ENCODE assay signal across 11 cellular contexts in the genomic region with DNA sequence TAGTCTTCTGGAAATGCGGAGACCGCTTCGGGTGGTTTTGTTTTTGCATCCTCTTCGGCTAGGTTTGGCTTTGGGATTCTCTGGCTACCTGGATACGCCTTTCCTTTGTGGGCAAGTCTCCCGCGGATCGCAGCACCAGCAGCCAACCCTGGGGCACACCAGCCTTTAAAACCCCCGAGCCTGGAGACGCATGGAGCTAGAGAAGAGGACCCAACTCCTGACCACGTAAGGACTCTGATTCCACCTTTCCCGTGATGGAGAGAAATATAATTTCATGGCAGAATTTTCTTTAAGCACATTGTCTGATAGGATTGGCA.
DNase-seq lines count a peak whose midpoint lies in the region; ATAC-seq, FAIRE-seq and TF ChIP-seq lines count a peak whose summit lies in the region.
"Had no signal": no experiment of that assay in that cellular context is flagged by ENCODE, and none has a peak within 500 bp of the region (broad histone marks: within the 10 kb centered on the region; RNA-seq: fewer than 3 reads in every experiment).

No MANE protein-coding gene starts in this region.

- H3K9me3 Mint-ChIP-seq in activated T-cell treated with anti-CD3 and anti-CD28 coated beads, Interleukin-2, amount 50 U/mL, for 72 hours = peaks cover 4 to 5% of the 10 kb centered on the region in 2 donors
- H3K9me3 Mint-ChIP-seq in activated CD8-positive, alpha-beta memory T cell treated with anti-CD3 and anti-CD28 coated beads, Interleukin-2, amount 10 ng/mL, durations not matched to agents 7 days and 5 days (ENCODE audit: low read depth) = peaks cover 2% of the 10 kb centered on the region

- no peak overlapping the region for H3K27ac Mint-ChIP-seq in activated T-cell treated with anti-CD3 and anti-CD28 coated beads, Interleukin-2, amount 50 U/mL, for 72 hours
- H3K27ac Mint-ChIP-seq in activated CD8-positive, alpha-beta memory T cell treated with anti-CD3 and anti-CD28 coated beads, Interleukin-2, amount 10 ng/mL, durations not matched to agents 7 days and 5 days = no peak overlapping the region
- H3K27ac Mint-ChIP-seq: CD14-positive monocyte had no signal

- peak overlapping the region; percentile 83 for H3K4me2 ChIP-seq in GM12878 (ENCODE audit: control insufficient read depth, insufficient read depth)

- no peak overlapping the region; the same call in 1 of the 2 replicates for H2AFZ ChIP-seq in GM12878 (ENCODE audit: control insufficient read depth, low read depth, low read length)

- peaks cover 6% of the 10 kb centered on the region for H3K4me1 ChIP-seq in GM12878 (ENCODE audit: control insufficient read depth, insufficient read depth, low read length)
- no peaks in the 10 kb centered on the region for H3K4me1 ChIP-seq in lower lobe of right lung
- H3K4me1 ChIP-seq in transverse colon = peaks cover 4 to 33% (median 13%) of the 10 kb centered on the region in 4 donors

- WGBS in GM12878 (ENCODE audit: insufficient coverage, insufficient replicate concordance, low lambda C conversion rate, missing lambda C conversion rate) = 80% methylated on average over 12 of the region's 12 CpGs
- WGBS in transverse colon (ENCODE audit: low coverage in 1 of 2), 2 donors = 65% methylated on average over 11 of the region's 12 CpGs; no CpG with 5 or more reads in 1 of the 2 donors

- no peaks in the 10 kb centered on the region for H3K79me2 ChIP-seq in GM12878 (ENCODE audit: control insufficient read depth, insufficient read depth, low read length)

- no peak overlapping the region for H3K9ac ChIP-seq in GM12878 (ENCODE audit: control insufficient read depth, insufficient read depth, low read length)

- no peak for DNase-seq in activated T-cell treated with anti-CD3 and anti-CD28 coated beads, Interleukin-2, amount 50 U/mL, for 72 hours
- no peak for DNase-seq in activated T-cell treated with anti-CD3 and anti-CD28 coated beads, Interleukin-2, amount 50 U/mL, for 1 hour
- DNase-seq in GM12878 (ENCODE audit: low read depth, low spot score) (no peak), lower lobe of right lung (no peak), transverse colon (no peak), activated gamma-delta T cell treated with Interleukin-2 at 50 U/mL for 16 hours (no peak)
- no peak for DNase-seq in activated CD8-positive, alpha-beta memory T cell treated with anti-CD3 and anti-CD28 coated beads, Interleukin-2, amount 10 ng/mL, durations not matched to agents 7 days and 5 days
- DNase-seq: OCI-M1; stimulated activated CD4-positive, alpha-beta T cell treated with anti-CD3 and anti-CD28 coated beads, Interleukin-1b, Interleukin-23, amount 100 ng/mL, for 48 hours had no signal

- H3K9me3 ChIP-seq in GM12878 (replicated peaks; ENCODE audit: control insufficient read depth, insufficient read depth, low read length) (no peaks in the 10 kb centered on the region; the same call in 2 of the 3 replicates), lower lobe of right lung (no peaks in the 10 kb centered on the region), transverse colon (no peaks in the 10 kb centered on the region)

- in situ Hi-C loops in GM12878 (cut with MboI) = no loop called here
- in situ Hi-C loops in transverse colon (cut with MboI; ENCODE audit: low pct_ligation_motif_present in 1 of 4, low pct_unique_long_range_greater_than_20kb in 1 of 4, low sequenced_read_pairs in 3 of 4) = no loop called here

- SMC1A ChIA-PET in GM12878 (lab: Charles Lee; ENCODE audit: uncharacterized antibody, unreplicated experiment) = no interaction called here

- peaks cover 2 to 4% of the 10 kb centered on the region in 2 donors for H3K36me3 Mint-ChIP-seq in activated T-cell treated with anti-CD3 and anti-CD28 coated beads, Interleukin-2, amount 50 U/mL, for 72 hours (ENCODE audit: insufficient read depth in 2 of 2)
- H3K36me3 Mint-ChIP-seq in activated CD8-positive, alpha-beta memory T cell treated with anti-CD3 and anti-CD28 coated beads, Interleukin-2, amount 10 ng/mL, durations not matched to agents 7 days and 5 days = peaks cover 2% of the 10 kb centered on the region
- H3K36me3 Mint-ChIP-seq: CD14-positive monocyte had no signal

- no peak for TF ChIP-seq RAD21 in GM12878 (IDR thresholded peaks at IDR 0.05; ENCODE audit: insufficient read depth, low read depth, low read length)

- CTCF ChIA-PET in GM12878 (lab: Yijun Ruan, JAX) = interaction anchor here (0.6 to 1.3 kb wide), 2 partner anchors 11 to 101 kb away, joined by 3 to 4 read pairs; no protein-coding TSS in a partner anchor
- CTCF ChIA-PET in activated CD8-positive, alpha-beta memory T cell treated with anti-CD3 and anti-CD28 coated beads, Interleukin-2, amount 10 ng/mL, durations not matched to agents 7 days and 5 days (lab: Charles Lee) = no interaction called here

- TF ChIP-seq CTCF in GM12878 (IDR thresholded peaks at IDR 0.05 in 2 of 3, conservative IDR thresholded peaks at IDR 0.05 in 1 of 3; ENCODE audit: control insufficient read depth in 2 of 3, extremely low read depth in 1 of 3, insufficient read depth in 1 of 3, low read depth in 3 of 3, low read length in 3 of 3) (no peak), lower lobe of right lung (IDR thresholded peaks at IDR 0.05) (no peak), transverse colon (IDR thresholded peaks at IDR 0.05) (no peak)

- H3K36me3 ChIP-seq in GM12878 (ENCODE audit: control insufficient read depth in 2 of 2, insufficient read depth in 2 of 2, low read length in 1 of 2) (no peaks in the 10 kb centered on the region), lower lobe of right lung (no peaks in the 10 kb centered on the region), transverse colon (no peaks in the 10 kb centered on the region)

- H3K27ac ChIP-seq in GM12878 (ENCODE audit: control insufficient read depth, insufficient read depth) (no peak overlapping the region), lower lobe of right lung (no peak overlapping the region), transverse colon (peak overlapping the region; percentile 43 to 74 (median 66))

- TF ChIP-seq POLR2A in GM12878 (IDR thresholded peaks at IDR 0.05; ENCODE audit: low read depth, low read length) (no peak), transverse colon (IDR thresholded peaks at IDR 0.05) (peak; percentile 13)

- peak overlapping the region; percentile 22 to 56 for H3K4me3 Mint-ChIP-seq in activated T-cell treated with anti-CD3 and anti-CD28 coated beads, Interleukin-2, amount 50 U/mL, for 72 hours
- no peak overlapping the region for H3K4me3 Mint-ChIP-seq in activated CD8-positive, alpha-beta memory T cell treated with anti-CD3 and anti-CD28 coated beads, Interleukin-2, amount 10 ng/mL, durations not matched to agents 7 days and 5 days

- intact Hi-C loops in GM12878 (cut with micrococcal nuclease; ENCODE audit: unreplicated experiment) = loop anchor here (5.0 kb wide), 1 partner anchor 101 kb away; no protein-coding TSS in a partner anchor
- intact Hi-C loops in lower lobe of right lung (cut with DNase I) = no loop called here
- intact Hi-C loops in transverse colon (cut with DNase I; ENCODE audit: low total_unique reads) = no loop called here

- BruUV-seq in GM12878 (replicated peaks; lab: Mats Ljungman, UMichigan) = no TSS peak

- peaks cover 44% of the 10 kb centered on the region for H3K27me3 Mint-ChIP-seq in activated T-cell treated with anti-CD3 and anti-CD28 coated beads, Interleukin-2, amount 50 U/mL, for 72 hours (ENCODE audit: low read depth)
- peaks cover 42% of the 10 kb centered on the region for H3K27me3 Mint-ChIP-seq in activated CD8-positive, alpha-beta memory T cell treated with anti-CD3 and anti-CD28 coated beads, Interleukin-2, amount 10 ng/mL, durations not matched to agents 7 days and 5 days

- H3K4me1 Mint-ChIP-seq in activated T-cell treated with anti-CD3 and anti-CD28 coated beads, Interleukin-2, amount 50 U/mL, for 72 hours (ENCODE audit: low read depth) = no peaks in the 10 kb centered on the region
- peaks cover 4% of the 10 kb centered on the region for H3K4me1 Mint-ChIP-seq in activated CD8-positive, alpha-beta memory T cell treated with anti-CD3 and anti-CD28 coated beads, Interleukin-2, amount 10 ng/mL, durations not matched to agents 7 days and 5 days

- FAIRE-seq in GM12878 (lab: Jason Lieb, UNC) = no peak

- H3K4me3 ChIP-seq in GM12878 (peak overlapping the region; percentile 50; the same call in 1 of the 2 replicates), lower lobe of right lung (peak overlapping the region; percentile 28), transverse colon (peak overlapping the region in 3 of 4 donors; percentile 45 to 48 (median 48))

- H4K20me1 ChIP-seq in GM12878 (ENCODE audit: control insufficient read depth, insufficient read depth) = no peaks in the 10 kb centered on the region

- RAD21 ChIA-PET in GM12878 (lab: Charles Lee; ENCODE audit: unreplicated experiment) = no interaction called here

- POLR2A ChIA-PET in GM12878 (lab: Charles Lee) = no interaction called here

- H3K27me3 ChIP-seq in GM12878 (replicated peaks in 1 of 2; ENCODE audit: control insufficient read depth in 2 of 2, insufficient read depth in 2 of 2, low read length in 1 of 2) (no peaks in the 10 kb centered on the region), lower lobe of right lung (ENCODE audit: low read depth) (peaks cover 18% of the 10 kb centered on the region), transverse colon (no peaks in the 10 kb centered on the region)

- TF ChIP-seq EP300 in GM12878 (IDR thresholded peaks at IDR 0.05; ENCODE audit: borderline replicate concordance in 1 of 2, control insufficient read depth in 1 of 2, low read depth in 2 of 2, low read length in 2 of 2) (no peak), transverse colon (IDR thresholded peaks at IDR 0.05; ENCODE audit: low read depth) (no peak)

- no peak for ATAC-seq in activated T-cell treated with anti-CD3 and anti-CD28 coated beads, Interleukin-2, amount 50 U/mL, for 72 hours (replicated peaks in 1 of 2)
- ATAC-seq in GM12878 (no peak), lower lobe of right lung (no peak), HG03439 (IDR thresholded peaks at IDR 0.05; ENCODE audit: unreplicated experiment) (no peak)
- ATAC-seq in activated CD8-positive, alpha-beta memory T cell treated with anti-CD3 and anti-CD28 coated beads, Interleukin-2, amount 10 ng/mL, durations not matched to agents 7 days and 5 days = no peak

TF ChIP-seq in GM12878, 131 proteins besides CTCF, POLR2A, EP300 and RAD21:
- no peak for TF ChIP-seq NFXL1 (IDR thresholded peaks at IDR 0.05; ENCODE audit: borderline replicate concordance)
- no peak for TF ChIP-seq HCFC1 (IDR thresholded peaks at IDR 0.05; ENCODE audit: low read length)
- TF ChIP-seq ASH2L (IDR thresholded peaks at IDR 0.05; ENCODE audit: borderline replicate concordance, low read depth) = no peak
- TF ChIP-seq MTA3 (IDR thresholded peaks at IDR 0.05; ENCODE audit: borderline replicate concordance, low read length) = no peak

Comparison
In these comparisons a context has a peak if more than half of its experiments do, and no peak if none do; other contexts are left out.
1. H3K27ac ChIP-seq: peak in transverse colon (4 of 4); none in GM12878 (single experiment) and lower lobe of right lung (single experiment).
2. Peak in every context shown above with its lines, with median percentiles within 50 percentile points of each other: H3K4me3 ChIP-seq.